In the genomic region with DNA sequence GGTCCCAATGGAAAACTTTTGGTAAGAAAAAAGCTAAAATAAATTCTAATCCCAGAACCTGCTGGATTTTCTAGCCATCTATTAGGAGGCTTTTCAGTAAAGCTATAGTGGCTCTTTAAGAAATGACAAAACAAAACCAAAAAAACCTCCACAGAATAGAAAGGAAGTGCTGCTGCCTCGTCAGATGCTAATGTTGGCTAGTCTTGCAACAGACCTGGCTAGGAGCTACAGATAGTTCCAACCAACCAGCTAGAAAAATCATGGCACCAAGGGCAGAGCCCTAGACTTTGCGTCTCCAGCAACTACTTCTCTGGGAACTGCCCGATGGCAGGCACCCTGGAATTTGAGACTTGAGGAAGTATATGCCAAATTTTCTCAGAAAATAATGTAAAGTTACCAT, we compare ENCODE assay signal across 13 cellular contexts. TPM values are rescaled to one million over a fixed set of nuclear protein-coding genes. Genes with fewer than 3 reads are reported as not detected.
A peak's percentile ranks its signal among the peaks of the same experiment; 100 is the strongest.
DNase-seq lines count a peak whose midpoint lies in the region; ATAC-seq, FAIRE-seq and TF ChIP-seq lines count a peak whose summit lies in the region.
"Had no signal": no experiment of that assay in that cellular context is flagged by ENCODE, and none has a peak within 500 bp of the region (broad histone marks: within the 10 kb centered on the region; RNA-seq: fewer than 3 reads in every experiment).

No MANE protein-coding gene starts in this region.

- H3K36me3 ChIP-seq in BLaER1 treated with 17β-estradiol and CSF1 and Interleukin-3, amounts not matched to agents 10 nM and 100 nM, result peaks cover 0 to 42% (median 0%) of the 10 kb centered on the region in 11 experiments; a peak in 10 of 22 replicates

- no peak for FAIRE-seq in GM12891 (lab: Jason Lieb, UNC)

- peak overlapping the region in 1 of 2 donors; percentile 82 for H3K27ac Mint-ChIP-seq in effector memory CD8-positive, alpha-beta T cell
- no peak overlapping the region for H3K27ac Mint-ChIP-seq in osteocyte (ENCODE audit: unreplicated experiment)
- H3K27ac Mint-ChIP-seq: natural killer cell had no signal

- no peaks in the 10 kb centered on the region for H3K36me3 Mint-ChIP-seq in effector memory CD8-positive, alpha-beta T cell (ENCODE audit: insufficient read depth)
- no peaks in the 10 kb centered on the region for H3K36me3 Mint-ChIP-seq in osteocyte (ENCODE audit: unreplicated experiment)
- H3K36me3 Mint-ChIP-seq: natural killer cell had no signal

- no peak for DNase-seq in GM12891 (ENCODE audit: insufficient read length, low spot score)
- peak; percentile 55 for DNase-seq in RPMI7951 (ENCODE audit: low read depth)
- DNase-seq in effector memory CD8-positive, alpha-beta T cell, result no peak
- DNase-seq in effector CD8-positive, alpha-beta T cell (lab: John Stamatoyannopoulos, UW), result no peak
- DNase-seq in foreskin keratinocyte, result no peak
- DNase-seq in osteocyte (ENCODE audit: extremely low spot score, unreplicated experiment), result no peak
- DNase-seq: caudate nucleus; natural killer cell; NCI-H1436; NCI-H774; stimulated activated CD4-positive, alpha-beta T cell treated with anti-CD3 and anti-CD28 coated beads, Interleukin-12 subunit alpha, Interleukin-12 subunit beta, amount 100 ng/mL, for 4 hours had no signal

- peak; percentile 56 for ATAC-seq in effector memory CD8-positive, alpha-beta T cell (replicated peaks)
- ATAC-seq in GM19452 (IDR thresholded peaks at IDR 0.05; ENCODE audit: unreplicated experiment) (no peak), foreskin keratinocyte (no peak)

- H3K9ac ChIP-seq in BLaER1 treated with 17β-estradiol and CSF1 and Interleukin-3, amounts not matched to agents 10 nM and 100 nM, result peak overlapping the region in 10 of 11 experiments; percentile 28 to 75 (median 54); a peak in 17 of 22 replicates

- no peaks in the 10 kb centered on the region for H3K27me3 ChIP-seq in BLaER1 treated with 17β-estradiol and CSF1 and Interleukin-3, amounts not matched to agents 10 nM and 100 nM
- no peaks in the 10 kb centered on the region for H3K27me3 ChIP-seq in foreskin keratinocyte

- H3K4me2 ChIP-seq in BLaER1 treated with 17β-estradiol and CSF1 and Interleukin-3, amounts not matched to agents 10 nM and 100 nM, result peak overlapping the region; percentile 51 to 95 (median 75)

- peaks cover 3 to 26% of the 10 kb centered on the region in 2 donors for H3K4me1 Mint-ChIP-seq in effector memory CD8-positive, alpha-beta T cell (ENCODE audit: low read depth in 2 of 2)
- no peaks in the 10 kb centered on the region for H3K4me1 Mint-ChIP-seq in osteocyte (ENCODE audit: unreplicated experiment)

- peaks cover 0 to 22% (median 0%) of the 10 kb centered on the region in 11 experiments; a peak in 7 of 22 replicates for H3K9me3 ChIP-seq in BLaER1 treated with 17β-estradiol and CSF1 and Interleukin-3, amounts not matched to agents 10 nM and 100 nM (replicated peaks in 1 of 11)

- no peak for TF ChIP-seq POLR2A in GM12891 (IDR thresholded peaks at IDR 0.05; ENCODE audit: low read depth, low read length)

- peak overlapping the region in 5 of 10 experiments; percentile 0 to 25 (median 3); a peak in 5 of 20 replicates for H3K4me3 ChIP-seq in BLaER1 treated with 17β-estradiol and CSF1 and Interleukin-3, amounts not matched to agents 10 nM and 100 nM

- no peaks in the 10 kb centered on the region for H3K9me3 Mint-ChIP-seq in effector memory CD8-positive, alpha-beta T cell
- no peaks in the 10 kb centered on the region for H3K9me3 Mint-ChIP-seq in osteocyte (ENCODE audit: unreplicated experiment)
- H3K9me3 Mint-ChIP-seq: natural killer cell had no signal

- H3K27ac ChIP-seq in BLaER1 treated with 17β-estradiol and CSF1 and Interleukin-3, amounts not matched to agents 10 nM and 100 nM, result peak overlapping the region; percentile 47 to 98 (median 82)
- H3K27ac ChIP-seq in foreskin keratinocyte, result no peak overlapping the region

- no peaks in the 10 kb centered on the region for H4K20me1 ChIP-seq in BLaER1 treated with 17β-estradiol and CSF1 and Interleukin-3, amounts not matched to agents 10 nM and 100 nM

- H3K27me3 Mint-ChIP-seq in effector memory CD8-positive, alpha-beta T cell, result no peaks in the 10 kb centered on the region
- peaks cover 11% of the 10 kb centered on the region for H3K27me3 Mint-ChIP-seq in osteocyte (ENCODE audit: unreplicated experiment)

- no peak for TF ChIP-seq CTCF in foreskin keratinocyte (conservative IDR thresholded peaks at IDR 0.05)
- no peak for TF ChIP-seq CTCF in osteocyte (IDR thresholded peaks at IDR 0.05)

- peak overlapping the region in 1 of 2 donors; percentile 32 for H3K4me3 Mint-ChIP-seq in effector memory CD8-positive, alpha-beta T cell
- H3K4me3 Mint-ChIP-seq in osteocyte (ENCODE audit: unreplicated experiment), result no peak overlapping the region
- H3K4me3 Mint-ChIP-seq: natural killer cell had no signal

- H3K4me1 ChIP-seq in BLaER1 treated with 17β-estradiol and CSF1 and Interleukin-3, amounts not matched to agents 10 nM and 100 nM, result peaks cover 14 to 100% (median 80%) of the 10 kb centered on the region in 10 experiments
- no peaks in the 10 kb centered on the region for H3K4me1 ChIP-seq in foreskin keratinocyte

TF ChIP-seq in GM12891, 5 proteins besides CTCF, POLR2A, EP300 and RAD21:
- TF ChIP-seq POU2F2 (IDR thresholded peaks at IDR 0.05; ENCODE audit: low read depth, low read length) (no peak), SPI1 (IDR thresholded peaks at IDR 0.05; ENCODE audit: low read depth, low read length) (0 out of 2 replicates have a peak, but pooled peaks have one; percentile 14)

RNA-seq across cellular contexts. Expression of a gene that starts 7.6 kb away (rescaled TPM):
- 0.59 TPM for polyA plus RNA-seq in GM12891 (2012; ENCODE audit: low read depth, missing spikeins)
- 0.39 and 0.48 TPM in 2 replicates for total RNA-seq in RPMI7951 (2014; rRNA removed; shearing (Covaris generic))
- 0.44 and 2.0 TPM in 2 replicates for total RNA-seq in foreskin keratinocyte
- 0.79 and 1.3 TPM in 2 replicates for polyA plus RNA-seq in foreskin keratinocyte
- 0.50 and 0.78 TPM in 2 replicates for total RNA-seq in osteocyte

RNA-seq across cellular contexts. Expression of a gene that starts 51.0 kb away (rescaled TPM):
- polyA plus RNA-seq in GM12891 (2012; ENCODE audit: low read depth, missing spikeins), result 26.7 TPM
- total RNA-seq in RPMI7951 (2014; rRNA removed; shearing (Covaris generic)), result 12.8 and 23.4 TPM in 2 replicates
- total RNA-seq in foreskin keratinocyte (36.4 and 46.3 TPM in 2 replicates), osteocyte (17.4 and 18.6 TPM in 2 replicates)
- 10.4 and 15.0 TPM in 2 replicates for polyA plus RNA-seq in foreskin keratinocyte
